8 cellular contexts compared by ENCODE assay signal in genomic region chr9:33320568-33321261, GRCh38. TPM values are rescaled to one million over a fixed set of nuclear protein-coding genes. Genes with fewer than 3 reads are reported as not detected.
DNase-seq lines count a peak whose midpoint lies in the region; ATAC-seq and TF ChIP-seq lines count a peak whose summit lies in the region.

No MANE protein-coding gene starts in this region.

- H3K36me3 ChIP-seq in prostate gland: peaks cover 7 to 15% of the 10 kb centered on the region in 2 donors

- H3K4me1 ChIP-seq in prostate gland (replicated peaks): no peaks in the 10 kb centered on the region

- H3K27me3 ChIP-seq in prostate gland (replicated peaks; ENCODE audit: insufficient read depth): no peaks in the 10 kb centered on the region

- peak overlapping the region; percentile 6 to 67 (median 19) for H3K27ac Mint-ChIP-seq in nephron

- no peak overlapping the region for H3K4me3 Mint-ChIP-seq in nephron

- H3K36me3 Mint-ChIP-seq in nephron (ENCODE audit: low read depth): peaks cover 72% of the 10 kb centered on the region

- no peak for TF ChIP-seq POLR2A in prostate gland (IDR thresholded peaks at IDR 0.05)

- H3K4me3 ChIP-seq in prostate gland: no peak overlapping the region

- 61% methylated on average over 2 of the region's 2 CpGs for WGBS in prostate gland

- DNase-seq in AG09319 (ENCODE audit: extremely low read depth, low read depth): peak; percentile 90
- DNase-seq in LHCN-M2 (ENCODE audit: low read depth): peak; percentile 94
- peak; percentile 25 to 81 for DNase-seq in dermis microvascular lymphatic vessel endothelial cell (ENCODE audit: low read depth in 2 of 2)
- no peak for DNase-seq in prostate gland (ENCODE audit: low spot score)
- DNase-seq in NCI-H510A treated with DMSO at 0.1 percent for 48 hours (lab: John Stamatoyannopoulos, UW): no peak

- no peak for TF ChIP-seq CTCF in AG09319 (IDR thresholded peaks at IDR 0.05; ENCODE audit: low read depth, low read length)
- TF ChIP-seq CTCF in nephron (IDR thresholded peaks at IDR 0.05; ENCODE audit: unreplicated experiment in 3 of 3): no peak
- no peak for TF ChIP-seq CTCF in prostate gland (IDR thresholded peaks at IDR 0.05)

- H3K27me3 Mint-ChIP-seq in nephron (ENCODE audit: low read depth): no peaks in the 10 kb centered on the region

- peaks cover 11% of the 10 kb centered on the region for H3K4me1 Mint-ChIP-seq in nephron

- no peak overlapping the region for H3K27ac ChIP-seq in prostate gland

- peaks cover 7% of the 10 kb centered on the region for H3K9me3 Mint-ChIP-seq in nephron

- H3K9me3 ChIP-seq in prostate gland: no peaks in the 10 kb centered on the region

- intact Hi-C loops in prostate gland (cut with DNase I): no loop called here

- ATAC-seq in GM21423 (IDR thresholded peaks at IDR 0.05; ENCODE audit: unreplicated experiment) (no peak), GM21825 (IDR thresholded peaks at IDR 0.05; ENCODE audit: unreplicated experiment) (no peak)

RNA-seq across cellular contexts. Expression of gene NFX1, which starts 30.4 kb away (rescaled TPM):
- total RNA-seq in LHCN-M2 (2014; rRNA removed) (20.2 and 23.4 TPM in 2 replicates), dermis microvascular lymphatic vessel endothelial cell (8.6 and 11.1 TPM in 2 replicates), prostate gland (10 to 100 TPM; 30.8 to 39.5 TPM)
- 19.0 TPM for polyA plus RNA-seq in LHCN-M2 (2012)

RNA-seq across cellular contexts. Expression of gene CHMP5, which starts 55.9 kb away (rescaled TPM):
- total RNA-seq in LHCN-M2 (2014; rRNA removed) (77.4 and 78.9 TPM in 2 replicates), dermis microvascular lymphatic vessel endothelial cell (66.5 and 69.7 TPM in 2 replicates), prostate gland (10 to 100 TPM; 48.8 to 84.2 TPM)
- polyA plus RNA-seq in LHCN-M2 (2012): 62.2 TPM

RNA-seq across cellular contexts. Expression of gene BAG1, which starts 56.2 kb away (rescaled TPM):
- total RNA-seq in LHCN-M2 (2014; rRNA removed) (40.4 and 66.6 TPM in 2 replicates), dermis microvascular lymphatic vessel endothelial cell (33.5 and 48.3 TPM in 2 replicates), prostate gland (100 to 1,000 TPM in 1 of 2 donors, 10 to 100 TPM in 1; 94.9 to 112 TPM)
- polyA plus RNA-seq in LHCN-M2 (2012): 50.2 TPM

Comparison
In these comparisons a context has a peak if more than half of its experiments do, and no peak if none do; other contexts are left out.
1. DNase-seq: peak in AG09319 (single experiment), LHCN-M2 (single experiment) and dermis microvascular lymphatic vessel endothelial cell (2 of 2); none in prostate gland (single experiment) and NCI-H510A treated with DMSO at 0.1 percent for 48 hours (single experiment).